ENCODE assay signal across 15 cellular contexts in genomic region chr16:30027588-30028437, GRCh38. TPM values are rescaled to one million over a fixed set of nuclear protein-coding genes. Genes with fewer than 3 reads are reported as not detected.
DNase-seq lines count a peak whose midpoint lies in the region; ATAC-seq and TF ChIP-seq lines count a peak whose summit lies in the region.
"Had no signal": no experiment of that assay in that cellular context is flagged by ENCODE, and none has a peak within 500 bp of the region (broad histone marks: within the 10 kb centered on the region; RNA-seq: fewer than 3 reads in every experiment).

No MANE protein-coding gene starts in this region.

- no peak for TF ChIP-seq CTCF in BE2C (IDR thresholded peaks at IDR 0.05; ENCODE audit: low read depth, low read length)
- TF ChIP-seq CTCF in endothelial cell (IDR thresholded peaks at IDR 0.05; ENCODE audit: unreplicated experiment), result no peak

- peaks cover 11% of the 10 kb centered on the region for H3K4me1 Mint-ChIP-seq in endothelial cell (ENCODE audit: unreplicated experiment)

- peaks cover 7% of the 10 kb centered on the region for H3K4me1 ChIP-seq in BE2C

- peak; percentile 4 for DNase-seq in 8988T
- DNase-seq in BE2C, result peak; percentile 49
- peak; percentile 100 for DNase-seq in NCI-H524 (lab: John Stamatoyannopoulos, UW)
- no peak for DNase-seq in endothelial cell (ENCODE audit: low spot score)
- no peak for DNase-seq in HUDEP-2 (lab: John Stamatoyannopoulos, UW; ENCODE audit: unreplicated experiment in 76 of 76)
- DNase-seq in SW 1271 (lab: John Stamatoyannopoulos, UW), result no peak
- DNase-seq: HCEC 1CT, NCI-H1436, NCI-H526 treated with DMSO at 0.1 percent for 48 hours, PC-3 had no signal

- peaks cover 3% of the 10 kb centered on the region for H3K36me3 Mint-ChIP-seq in endothelial cell (ENCODE audit: low read depth, unreplicated experiment)

- peak overlapping the region; percentile 16 for H3K4me3 Mint-ChIP-seq in endothelial cell (ENCODE audit: unreplicated experiment)
- H3K4me3 Mint-ChIP-seq: T-helper 1 cell treated with Interleukin-12 subunit alpha and Interleukin-12 subunit beta and Interleukin-4 antibody, amounts not matched to agents 30 μg/mL and 1 μg/mL, for 36 hours had no signal

- H3K27ac Mint-ChIP-seq in endothelial cell (ENCODE audit: unreplicated experiment), result no peak overlapping the region
- H3K27ac Mint-ChIP-seq: T-helper 1 cell treated with Interleukin-12 subunit alpha and Interleukin-12 subunit beta and Interleukin-4 antibody, amounts not matched to agents 30 μg/mL and 1 μg/mL, for 36 hours had no signal

- H3K9me3 Mint-ChIP-seq in endothelial cell (ENCODE audit: unreplicated experiment), result no peaks in the 10 kb centered on the region
- H3K9me3 Mint-ChIP-seq: T-helper 1 cell treated with Interleukin-12 subunit alpha and Interleukin-12 subunit beta and Interleukin-4 antibody, amounts not matched to agents 30 μg/mL and 1 μg/mL, for 36 hours had no signal

- H3K36me3 ChIP-seq in BE2C, result no peaks in the 10 kb centered on the region
- H3K36me3 ChIP-seq: BLaER1 treated with 17β-estradiol and CSF1 and Interleukin-3, amounts not matched to agents 10 nM and 100 nM had no signal

- H3K9me3 ChIP-seq in BE2C, result no peaks in the 10 kb centered on the region
- H3K9me3 ChIP-seq: BLaER1 treated with 17β-estradiol and CSF1 and Interleukin-3, amounts not matched to agents 10 nM and 100 nM had no signal

- no peak for ATAC-seq in GM21423 (IDR thresholded peaks at IDR 0.05; ENCODE audit: unreplicated experiment)
- ATAC-seq: PC-3, SK-N-SH treated with all-trans-retinoic acid at 6 μM for 48 hours had no signal

- no peaks in the 10 kb centered on the region for H3K27me3 ChIP-seq in BE2C

- no peak overlapping the region for H3K4me3 ChIP-seq in BE2C (ENCODE audit: low read depth, low read length)
- H3K4me3 ChIP-seq: BLaER1 treated with 17β-estradiol and CSF1 and Interleukin-3, amounts not matched to agents 10 nM and 100 nM had no signal

- H3K27me3 Mint-ChIP-seq in endothelial cell (ENCODE audit: unreplicated experiment), result peaks cover 16% of the 10 kb centered on the region

RNA-seq across cellular contexts. Expression of gene TLCD3B, which starts 3.3 kb away (rescaled TPM):
- 196 TPM for polyA plus RNA-seq in BE2C (2012; ENCODE audit: insufficient read depth, insufficient read length, low read depth)
- 1.4 TPM for total RNA-seq in endothelial cell (ENCODE audit: unreplicated experiment)

RNA-seq across cellular contexts. Expression of gene C16orf92, which starts 4.8 kb away (rescaled TPM):
- polyA plus RNA-seq in BE2C (2012; ENCODE audit: insufficient read depth, insufficient read length, low read depth), result 4.3 TPM
- not detected for total RNA-seq in endothelial cell (ENCODE audit: unreplicated experiment)
- total RNA-seq: HT1080, PC-3 had no signal

RNA-seq across cellular contexts. Expression of gene DOC2A, which starts 17.0 kb away (rescaled TPM):
- 22.3 TPM for polyA plus RNA-seq in BE2C (2012; ENCODE audit: insufficient read depth, insufficient read length, low read depth)
- total RNA-seq in endothelial cell (ENCODE audit: unreplicated experiment), result 7.4 TPM

RNA-seq across cellular contexts. Expression of gene INO80E, which starts 31.8 kb away (rescaled TPM):
- polyA plus RNA-seq in BE2C (2012; ENCODE audit: insufficient read depth, insufficient read length, low read depth), result 302 TPM
- total RNA-seq in endothelial cell (ENCODE audit: unreplicated experiment), result 94.4 TPM

RNA-seq across cellular contexts. Expression of gene HIRIP3, which starts 32.4 kb away (rescaled TPM):
- 58.7 TPM for polyA plus RNA-seq in BE2C (2012; ENCODE audit: insufficient read depth, insufficient read length, low read depth)
- total RNA-seq in endothelial cell (ENCODE audit: unreplicated experiment), result 5.2 TPM

Comparison
In these comparisons a context has a peak if more than half of its experiments do, and no peak if none do; other contexts are left out.
1. DNase-seq: peak in 8988T (single experiment), BE2C (single experiment) and NCI-H524 (2 of 2); none in endothelial cell (single experiment), HUDEP-2 (0 of 76) and SW 1271 (0 of 2).